ENCODE assay signal across 19 cellular contexts in genomic region chr9:132894857-132895846, GRCh38. TPM values are rescaled to one million over a fixed set of nuclear protein-coding genes. Genes with fewer than 3 reads are reported as not detected.
DNase-seq lines count a peak whose midpoint lies in the region; ATAC-seq and TF ChIP-seq lines count a peak whose summit lies in the region.
"Had no signal": no experiment of that assay in that cellular context is flagged by ENCODE, and none has a peak within 500 bp of the region (broad histone marks: within the 10 kb centered on the region; RNA-seq: fewer than 3 reads in every experiment).

No MANE protein-coding gene starts in this region.

- no peaks in the 10 kb centered on the region for H3K9me2 ChIP-seq in Loucy (replicated peaks; ENCODE audit: low read depth, low read length)

- no peak overlapping the region for H2AFZ ChIP-seq in Loucy (ENCODE audit: low read length)
- H2AFZ ChIP-seq: GM23338 had no signal

- 71 to 80% methylated on average over 9 of the region's 9 CpGs for WGBS in body of pancreas, 2 donors

- no peak overlapping the region for H3K4me3 Mint-ChIP-seq in activated T-helper 17 cell treated with anti-CD3 and anti-CD28 coated beads, Interleukin-2, amount 50 U/mL, for 72 hours
- H3K4me3 Mint-ChIP-seq: CD14-positive monocyte; GM23338; naive thymus-derived CD4-positive, alpha-beta T cell had no signal

- intact Hi-C loops in mucosa of descending colon (cut with DNase I, micrococcal nuclease) (no loop called here), body of pancreas (cut with DNase I) (no loop called here)

- H3K9ac ChIP-seq in BLaER1 treated with 17β-estradiol and CSF1 and Interleukin-3, amounts not matched to agents 10 nM and 100 nM, result peak overlapping the region in 4 of 11 experiments; percentile 28 to 56 (median 46); a peak in 8 of 22 replicates
- H3K9ac ChIP-seq in Loucy (ENCODE audit: low read depth, low read length, poor library complexity, severe bottlenecking), result peak overlapping the region; percentile 45

- H3K4me3 ChIP-seq in BLaER1 treated with 17β-estradiol and CSF1 and Interleukin-3, amounts not matched to agents 10 nM and 100 nM, result no peak overlapping the region
- no peak overlapping the region for H3K4me3 ChIP-seq in Loucy (ENCODE audit: low read length, poor library complexity, severe bottlenecking)
- no peak overlapping the region for H3K4me3 ChIP-seq in mucosa of descending colon
- no peak overlapping the region for H3K4me3 ChIP-seq in body of pancreas
- H3K4me3 ChIP-seq: GM23338, right atrium auricular region had no signal

- H3K9me3 ChIP-seq in BLaER1 treated with 17β-estradiol and CSF1 and Interleukin-3, amounts not matched to agents 10 nM and 100 nM (replicated peaks in 1 of 11), result no peaks in the 10 kb centered on the region
- no peaks in the 10 kb centered on the region for H3K9me3 ChIP-seq in Loucy (ENCODE audit: insufficient read depth, low read depth, low read length)
- no peaks in the 10 kb centered on the region for H3K9me3 ChIP-seq in mucosa of descending colon
- H3K9me3 ChIP-seq in body of pancreas, result no peaks in the 10 kb centered on the region
- H3K9me3 ChIP-seq: right atrium auricular region had no signal

- H3K27me3 Mint-ChIP-seq in activated T-helper 17 cell treated with anti-CD3 and anti-CD28 coated beads, Interleukin-2, amount 50 U/mL, for 72 hours, result no peaks in the 10 kb centered on the region
- H3K27me3 Mint-ChIP-seq: naive thymus-derived CD4-positive, alpha-beta T cell had no signal

- no peaks in the 10 kb centered on the region for H3K79me2 ChIP-seq in Loucy (ENCODE audit: insufficient read depth, low read length)

- peak overlapping the region; percentile 70 for H3K27ac Mint-ChIP-seq in activated T-helper 17 cell treated with anti-CD3 and anti-CD28 coated beads, Interleukin-2, amount 50 U/mL, for 72 hours
- H3K27ac Mint-ChIP-seq: GM23338; naive thymus-derived CD4-positive, alpha-beta T cell had no signal

- no peaks in the 10 kb centered on the region for H3K4me1 Mint-ChIP-seq in activated T-helper 17 cell treated with anti-CD3 and anti-CD28 coated beads, Interleukin-2, amount 50 U/mL, for 72 hours
- H3K4me1 Mint-ChIP-seq: GM23338 had no signal

- no peaks in the 10 kb centered on the region for H3K9me3 Mint-ChIP-seq in activated T-helper 17 cell treated with anti-CD3 and anti-CD28 coated beads, Interleukin-2, amount 50 U/mL, for 72 hours
- H3K9me3 Mint-ChIP-seq: CD14-positive monocyte; GM23338; naive thymus-derived CD4-positive, alpha-beta T cell had no signal

- H3K36me3 Mint-ChIP-seq in activated T-helper 17 cell treated with anti-CD3 and anti-CD28 coated beads, Interleukin-2, amount 50 U/mL, for 72 hours (ENCODE audit: low read depth), result peaks cover 57% of the 10 kb centered on the region

- TF ChIP-seq CTCF in Loucy (conservative IDR thresholded peaks at IDR 0.05; ENCODE audit: low read length) (no peak), mucosa of descending colon (IDR thresholded peaks at IDR 0.05) (no peak), body of pancreas (IDR thresholded peaks at IDR 0.05) (no peak)

- H3K27me3 ChIP-seq in BLaER1 treated with 17β-estradiol and CSF1 and Interleukin-3, amounts not matched to agents 10 nM and 100 nM, result no peaks in the 10 kb centered on the region
- H3K27me3 ChIP-seq in Loucy (ENCODE audit: insufficient read depth, low read length, poor library complexity, severe bottlenecking) (no peaks in the 10 kb centered on the region), body of pancreas (no peaks in the 10 kb centered on the region)
- H3K27me3 ChIP-seq: right atrium auricular region had no signal

- no peaks in the 10 kb centered on the region for H3F3A ChIP-seq in Loucy (ENCODE audit: low read depth)

- H3K4me1 ChIP-seq in BLaER1 treated with 17β-estradiol and CSF1 and Interleukin-3, amounts not matched to agents 10 nM and 100 nM, result peaks cover 25 to 76% (median 48%) of the 10 kb centered on the region in 10 experiments
- peaks cover 47% of the 10 kb centered on the region for H3K4me1 ChIP-seq in Loucy (ENCODE audit: insufficient read depth, low read length, poor library complexity, severe bottlenecking)
- H3K4me1 ChIP-seq in mucosa of descending colon (ENCODE audit: low read depth), result no peaks in the 10 kb centered on the region
- H3K4me1 ChIP-seq in body of pancreas, result no peaks in the 10 kb centered on the region
- H3K4me1 ChIP-seq: right atrium auricular region had no signal

- H3K36me3 ChIP-seq in BLaER1 treated with 17β-estradiol and CSF1 and Interleukin-3, amounts not matched to agents 10 nM and 100 nM, result peaks cover 66 to 87% (median 80%) of the 10 kb centered on the region in 11 experiments
- peaks cover 27% of the 10 kb centered on the region; the same call in 1 of the 2 replicates for H3K36me3 ChIP-seq in Loucy (ENCODE audit: insufficient read depth, low read length)
- H3K36me3 ChIP-seq in mucosa of descending colon (ENCODE audit: low read depth), result no peaks in the 10 kb centered on the region
- peaks cover 0 to 24% of the 10 kb centered on the region in 2 donors for H3K36me3 ChIP-seq in body of pancreas (replicated peaks in 1 of 2; ENCODE audit: insufficient read depth in 1 of 2, low read depth in 2 of 2)

- H3K27ac ChIP-seq in BLaER1 treated with 17β-estradiol and CSF1 and Interleukin-3, amounts not matched to agents 10 nM and 100 nM, result peak overlapping the region in 9 of 11 experiments; percentile 13 to 100 (median 98); a peak in 14 of 22 replicates
- H3K27ac ChIP-seq in body of pancreas, result no peak overlapping the region
- H3K27ac ChIP-seq: right atrium auricular region had no signal

- no peak for ATAC-seq in activated T-helper 17 cell treated with anti-CD3 and anti-CD28 coated beads, Interleukin-2, amount 50 U/mL, for 72 hours (replicated peaks)
- ATAC-seq in mucosa of descending colon (peak; percentile 29), GM21619 (IDR thresholded peaks at IDR 0.05; ENCODE audit: unreplicated experiment) (no peak), body of pancreas (no peak)
- ATAC-seq: GM23338; naive thymus-derived CD4-positive, alpha-beta T cell had no signal

- no peak for DNase-seq in mucosa of descending colon
- DNase-seq in activated CD8-positive, alpha-beta memory T cell treated with anti-CD3 and anti-CD28 coated beads, Interleukin-2, amount 50 U/mL, for 48 hours, result no peak
- DNase-seq in NCI-H82 (lab: John Stamatoyannopoulos, UW), result no peak
- no peak for DNase-seq in body of pancreas
- DNase-seq: activated CD4-positive, alpha-beta T cell treated with anti-CD3 and anti-CD28 coated beads for 48 hours; activated gamma-delta T cell; dermis blood vessel endothelial cell; DMS 273 treated with DMSO at 0.1 percent for 48 hours; mesenchymal stem cell; naive thymus-derived CD4-positive, alpha-beta T cell; NCI-H1436 treated with DMSO at 0.1 percent for 48 hours; NCI-H524 had no signal

- H4K20me1 ChIP-seq in BLaER1 treated with 17β-estradiol and CSF1 and Interleukin-3, amounts not matched to agents 10 nM and 100 nM, result no peaks in the 10 kb centered on the region
- H4K20me1 ChIP-seq in Loucy (ENCODE audit: insufficient read depth, low read length, poor library complexity, severe bottlenecking), result no peaks in the 10 kb centered on the region

- no peak for TF ChIP-seq POLR2A in body of pancreas (IDR thresholded peaks at IDR 0.05)

- peak overlapping the region in 8 of 11 experiments; percentile 13 to 77 (median 44); a peak in 15 of 22 replicates for H3K4me2 ChIP-seq in BLaER1 treated with 17β-estradiol and CSF1 and Interleukin-3, amounts not matched to agents 10 nM and 100 nM
- no peak overlapping the region for H3K4me2 ChIP-seq in Loucy (ENCODE audit: low read depth, low read length, poor library complexity, severe bottlenecking)
- H3K4me2 ChIP-seq: GM23338 had no signal

RNA-seq across cellular contexts. Expression of gene SPACA9, which starts 16.5 kb away (rescaled TPM):
- 1 to 10 TPM in 1 of 2 donors, under 1 TPM in 1; 0.95 to 1.3 TPM for total RNA-seq in activated T-helper 17 cell treated with anti-CD3 and anti-CD28 coated beads, Interleukin-2, amount 50 U/mL, for 72 hours
- 1 to 10 TPM; 1.6 to 6.9 (median 2.5) TPM for total RNA-seq in mucosa of descending colon
- 1 to 10 TPM in 1 of 2 donors, not detected in 1; 2.3 TPM for total RNA-seq in body of pancreas

RNA-seq across cellular contexts. Expression of gene AK8, which starts 17.1 kb away (rescaled TPM):
- total RNA-seq in activated T-helper 17 cell treated with anti-CD3 and anti-CD28 coated beads, Interleukin-2, amount 50 U/mL, for 72 hours, result under 1 TPM in 1 of 2 donors, not detected in 1; 0.66 TPM
- 1 to 10 TPM in 1 of 3 donors, under 1 TPM in 1, not detected in 1; 0.96 to 2.0 TPM for total RNA-seq in mucosa of descending colon
- under 1 TPM in 1 of 2 donors, not detected in 1; 0.26 TPM for total RNA-seq in body of pancreas
- total RNA-seq: dermis blood vessel endothelial cell had no signal

RNA-seq across cellular contexts. Expression of gene TSC1, which starts 49.3 kb away (rescaled TPM):
- 10 to 100 TPM; 31.2 to 45.4 TPM for total RNA-seq in activated T-helper 17 cell treated with anti-CD3 and anti-CD28 coated beads, Interleukin-2, amount 50 U/mL, for 72 hours
- total RNA-seq in mucosa of descending colon (10 to 100 TPM; 34.6 to 53.4 (median 52.3) TPM), body of pancreas (10 to 100 TPM; 44.1 to 47.1 TPM)

Comparison
In these comparisons a context has a peak if more than half of its experiments do, and no peak if none do; other contexts are left out.
1. H3K27ac ChIP-seq: peak in BLaER1 treated with 17β-estradiol and CSF1 and Interleukin-3, amounts not matched to agents 10 nM and 100 nM (9 of 11); none in body of pancreas (0 of 4).